16 cellular contexts compared by ENCODE assay signal in the genomic region with DNA sequence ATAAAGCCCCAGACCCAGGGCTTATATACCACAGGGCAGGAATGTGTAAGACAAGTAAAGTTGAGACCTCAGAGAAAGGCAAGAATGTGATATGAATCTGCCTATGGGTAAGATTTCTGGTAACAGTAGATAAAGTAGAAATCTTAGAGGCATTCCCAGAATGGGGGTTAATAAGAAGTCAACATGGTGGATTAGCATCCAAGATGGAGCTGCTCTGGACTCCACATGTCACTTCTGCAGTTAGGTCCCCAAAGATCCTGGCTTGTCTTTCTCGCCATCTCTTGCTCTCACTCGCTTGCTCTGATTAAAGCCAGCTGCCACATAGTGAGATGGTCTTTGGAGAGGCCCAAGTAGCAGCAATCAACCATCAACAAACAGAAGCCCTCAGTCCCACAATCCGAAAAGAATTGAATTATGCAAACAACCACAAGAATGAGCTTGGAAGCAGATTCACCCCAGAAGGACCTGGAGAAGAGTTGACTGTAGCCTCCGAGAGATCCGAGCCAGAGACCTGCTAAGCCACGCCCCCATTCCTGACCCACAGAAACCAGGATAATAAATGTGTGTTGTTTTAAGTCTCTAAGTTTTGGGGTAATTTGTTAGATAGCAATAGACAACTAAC. TPM values are rescaled to one million over a fixed set of nuclear protein-coding genes. Genes with fewer than 3 reads are reported as not detected.
DNase-seq lines count a peak whose midpoint lies in the region; ATAC-seq, FAIRE-seq and TF ChIP-seq lines count a peak whose summit lies in the region.
"Had no signal": no experiment of that assay in that cellular context is flagged by ENCODE, and none has a peak within 500 bp of the region (broad histone marks: within the 10 kb centered on the region; RNA-seq: fewer than 3 reads in every experiment).

No MANE protein-coding gene starts in this region.

- H3K79me2 ChIP-seq in keratinocyte (ENCODE audit: control insufficient read depth, insufficient read depth, low read length), result no peaks in the 10 kb centered on the region

- H3K27me3 ChIP-seq in keratinocyte (ENCODE audit: control insufficient read depth, extremely low read depth, insufficient read depth, low read length), result no peaks in the 10 kb centered on the region
- no peaks in the 10 kb centered on the region for H3K27me3 ChIP-seq in transverse colon
- H3K27me3 ChIP-seq: body of pancreas, gastrocnemius medialis had no signal

- no peak for TF ChIP-seq EP300 in transverse colon (IDR thresholded peaks at IDR 0.05; ENCODE audit: low read depth)

- H2AFZ ChIP-seq in keratinocyte (ENCODE audit: control insufficient read depth, low read length), result no peak overlapping the region

- peaks cover 54% of the 10 kb centered on the region for H3K4me1 ChIP-seq in keratinocyte (ENCODE audit: control insufficient read depth, extremely low read depth, insufficient read depth, low read length)
- peaks cover 0 to 17% (median 5%) of the 10 kb centered on the region in 4 donors for H3K4me1 ChIP-seq in transverse colon
- H3K4me1 ChIP-seq: body of pancreas, gastrocnemius medialis had no signal

- WGBS in transverse colon (ENCODE audit: low coverage in 1 of 2), 2 donors, result 82 to 90% methylated on average over 4 to 6 of the region's 6 CpGs

- in situ Hi-C loops in transverse colon (cut with MboI; ENCODE audit: low pct_ligation_motif_present in 1 of 4, low pct_unique_long_range_greater_than_20kb in 1 of 4, low sequenced_read_pairs in 3 of 4), result no loop called here

- H3K27ac ChIP-seq in keratinocyte (ENCODE audit: control insufficient read depth, insufficient read depth, low read length), result peak overlapping the region; percentile 96
- peak overlapping the region; percentile 26 to 74 (median 46) for H3K27ac ChIP-seq in transverse colon
- H3K27ac ChIP-seq: body of pancreas had no signal

- dilution Hi-C loops in keratinocyte (cut with MboI; ENCODE audit: extremely low pct_ligation_motif_present, low sequenced_read_pairs), result no loop called here

- no peaks in the 10 kb centered on the region for H4K20me1 ChIP-seq in keratinocyte (ENCODE audit: control insufficient read depth, extremely low read depth, insufficient read depth, low read length)

- H3K4me3 ChIP-seq in HFF-Myc (replicated peaks; ENCODE audit: low read depth, low read length) (no peak overlapping the region), keratinocyte (ENCODE audit: control insufficient read depth in 2 of 3, extremely low read depth in 1 of 3, insufficient read depth in 2 of 3, low read depth in 1 of 3, low read length in 3 of 3) (no peak overlapping the region), transverse colon (no peak overlapping the region)
- H3K4me3 ChIP-seq: body of pancreas, gastrocnemius medialis had no signal

- TF ChIP-seq CTCF in HFF-Myc (IDR thresholded peaks at IDR 0.05; ENCODE audit: low read depth, low read length, missing control alignments), result no peak
- no peak for TF ChIP-seq CTCF in keratinocyte (optimal IDR thresholded peaks at IDR 0.05 in 1 of 3, IDR thresholded peaks at IDR 0.05 in 1 of 3, conservative IDR thresholded peaks at IDR 0.05 in 1 of 3; ENCODE audit: extremely low read depth in 1 of 3, insufficient read depth in 2 of 3, low read length in 3 of 3)
- TF ChIP-seq CTCF in transverse colon (IDR thresholded peaks at IDR 0.05), result no peak

- peak overlapping the region; percentile 90 for H3K4me2 ChIP-seq in keratinocyte (ENCODE audit: control insufficient read depth, extremely low read depth, insufficient read depth, low read depth, low read length)

- ATAC-seq in left cardiac atrium, result no peak
- ATAC-seq: body of pancreas; gastrocnemius medialis; stimulated activated memory B cell treated with anti-CD40 and anti-IgM and Interleukin-4, amounts not matched to agents 10 μg/mL and 1 μg/mL and 100 μg/mL, for 72 hours; WTC11 had no signal

- intact Hi-C loops in transverse colon (cut with DNase I; ENCODE audit: low total_unique reads) (no loop called here), left cardiac atrium (cut with DNase I) (no loop called here)

- DNase-seq in HFF-Myc (ENCODE audit: extremely low read depth, low read depth) (peak; percentile 75), brain pericyte (ENCODE audit: low read depth, low spot score) (peak; percentile 48), keratinocyte (ENCODE audit: low read depth, low spot score) (no peak), transverse colon (no peak), left cardiac atrium (no peak), cerebellar cortex (ENCODE audit: low spot score) (no peak), occipital lobe (lab: John Stamatoyannopoulos, UW) (no peak)
- DNase-seq: body of pancreas; gastrocnemius medialis; kidney glomerular epithelial cell; NCI-H1417 treated with DMSO at 0.1 percent for 48 hours; stimulated activated CD4-positive, alpha-beta T cell treated with anti-CD3 and anti-CD28 coated beads, Interleukin-1b, Interleukin-23, amount 100 ng/mL, for 48 hours had no signal

- peak overlapping the region; percentile 22 for H3K9ac ChIP-seq in keratinocyte (ENCODE audit: control insufficient read depth, extremely low read depth, insufficient read depth, low read length)

- no peaks in the 10 kb centered on the region for H3K9me1 ChIP-seq in keratinocyte (ENCODE audit: control insufficient read depth, extremely low read depth, insufficient read depth, low read length)

- H3K9me3 ChIP-seq in keratinocyte (ENCODE audit: control insufficient read depth, low read depth, low read length), result no peaks in the 10 kb centered on the region
- H3K9me3 ChIP-seq in transverse colon, result no peaks in the 10 kb centered on the region
- H3K9me3 ChIP-seq: body of pancreas, gastrocnemius medialis had no signal

- no peak for FAIRE-seq in keratinocyte (lab: Jason Lieb, UNC)

- TF ChIP-seq POLR2A in transverse colon (IDR thresholded peaks at IDR 0.05), result no peak

- H3K36me3 ChIP-seq in keratinocyte (ENCODE audit: control insufficient read depth in 2 of 2, extremely low read depth in 1 of 2, insufficient read depth in 2 of 2, low read length in 2 of 2) (no peaks in the 10 kb centered on the region), transverse colon (no peaks in the 10 kb centered on the region)
- H3K36me3 ChIP-seq: gastrocnemius medialis had no signal

RNA-seq across cellular contexts. Expression of a gene that starts 5.4 kb away (rescaled TPM):
- polyA plus RNA-seq in keratinocyte, result not detected in 3 replicates
- polyA plus RNA-seq in keratinocyte (2011; ENCODE audit: low read depth), result not detected
- polyA plus RNA-seq in keratinocyte (2011; cell fraction: cytosol; rRNA removed), result not detected in 2 replicates
- not detected in 2 replicates for polyA plus RNA-seq in keratinocyte (2011; cell fraction: nucleus; rRNA removed)
- polyA plus RNA-seq in keratinocyte (2012; ENCODE audit: low replicate concordance), result not detected in 2 replicates
- not detected in 3 replicates for polyA minus RNA-seq in keratinocyte
- not detected for polyA minus RNA-seq in keratinocyte (2011; cell fraction: cytosol; rRNA and poly(A)+ RNA removed)
- polyA minus RNA-seq in keratinocyte (2011; cell fraction: nucleus; rRNA and poly(A)+ RNA removed), result not detected in 2 replicates
- 10 to 100 TPM in 3 of 4 donors, not detected in 1; 21.0 to 88.3 (median 56.1) TPM for total RNA-seq in transverse colon
- not detected for total RNA-seq in left cardiac atrium
- total RNA-seq in occipital lobe, result not detected
- total RNA-seq: body of pancreas, gastrocnemius medialis, neural crest cell, SK-MEL-5 had no signal

RNA-seq across cellular contexts. Expression of a gene that starts 11.5 kb away (rescaled TPM):
- polyA plus RNA-seq in keratinocyte, result 13.3 to 23.2 TPM (median 17.0 TPM) in 3 replicates
- polyA plus RNA-seq in keratinocyte (2011; ENCODE audit: low read depth), result 6.8 TPM
- 6.1 and 15.8 TPM in 2 replicates for polyA plus RNA-seq in keratinocyte (2011; cell fraction: cytosol; rRNA removed)
- polyA plus RNA-seq in keratinocyte (2011; cell fraction: nucleus; rRNA removed), result 41.2 and 55.4 TPM in 2 replicates
- 9.4 and 43.5 TPM in 2 replicates for polyA plus RNA-seq in keratinocyte (2012; ENCODE audit: low replicate concordance)
- 25.0 to 87.4 TPM (median 26.8 TPM) in 3 replicates for polyA minus RNA-seq in keratinocyte
- polyA minus RNA-seq in keratinocyte (2011; cell fraction: cytosol; rRNA and poly(A)+ RNA removed), result 40.7 TPM
- 43.2 and 49.5 TPM in 2 replicates for polyA minus RNA-seq in keratinocyte (2011; cell fraction: nucleus; rRNA and poly(A)+ RNA removed)
- total RNA-seq in transverse colon (100 to 1,000 TPM in 1 of 4 donors, 10 to 100 TPM in 3; 14.9 to 246 (median 38.1) TPM), left cardiac atrium (10 to 100 TPM; 21.2 to 39.1 TPM), occipital lobe (9.5 TPM)

RNA-seq across cellular contexts. Expression of a gene that starts 53.2 kb away (rescaled TPM):
- 0.05 to 0.09 TPM in 2 of 3 replicates, not detected in the other for polyA plus RNA-seq in keratinocyte
- polyA plus RNA-seq in keratinocyte (2011; ENCODE audit: low read depth), result not detected
- polyA plus RNA-seq in keratinocyte (2011; cell fraction: cytosol; rRNA removed), result 0.01 and 0.02 TPM in 2 replicates
- polyA plus RNA-seq in keratinocyte (2011; cell fraction: nucleus; rRNA removed), result 0.05 and 0.23 TPM in 2 replicates
- polyA plus RNA-seq in keratinocyte (2012; ENCODE audit: low replicate concordance), result 0.08 and 0.16 TPM in 2 replicates
- polyA minus RNA-seq in keratinocyte, result 0.03 to 0.16 TPM (median 0.13 TPM) in 3 replicates
- 0.38 TPM for polyA minus RNA-seq in keratinocyte (2011; cell fraction: cytosol; rRNA and poly(A)+ RNA removed)
- 0.11 and 0.16 TPM in 2 replicates for polyA minus RNA-seq in keratinocyte (2011; cell fraction: nucleus; rRNA and poly(A)+ RNA removed)
- total RNA-seq in transverse colon, result not detected
- 1 to 10 TPM in 1 of 2 donors, under 1 TPM in 1; 0.18 to 1.8 TPM for total RNA-seq in left cardiac atrium
- total RNA-seq in occipital lobe, result 0.62 TPM
- total RNA-seq: SK-MEL-5 had no signal

Comparison
In these comparisons a context has a peak if more than half of its experiments do, and no peak if none do; other contexts are left out.
1. DNase-seq: peak in HFF-Myc (single experiment) and brain pericyte (single experiment); none in keratinocyte (single experiment), transverse colon (single experiment), left cardiac atrium (single experiment), cerebellar cortex (single experiment) and occipital lobe (single experiment).